33 cellular contexts compared by ENCODE assay signal in the genomic region with DNA sequence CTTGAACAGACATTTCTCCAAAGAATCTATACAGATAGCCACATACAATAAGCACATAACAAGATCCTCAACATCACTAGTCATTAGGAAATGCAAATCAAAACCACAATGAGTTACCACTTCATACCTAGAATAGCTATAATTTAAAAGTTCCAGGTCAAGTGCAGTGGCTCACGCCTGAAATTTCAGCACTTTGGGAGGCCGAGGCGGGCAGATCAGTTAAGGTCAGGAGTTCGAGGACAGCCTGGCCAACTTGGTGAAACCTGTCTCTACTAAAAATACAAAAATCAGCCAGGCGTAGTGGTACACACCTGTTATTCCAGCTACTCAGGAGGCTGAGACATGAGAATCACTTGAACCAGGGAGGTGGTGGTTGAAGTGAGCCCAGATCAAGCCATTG. TPM values are rescaled to one million over a fixed set of nuclear protein-coding genes. Genes with fewer than 3 reads are reported as not detected.
"Had no signal": no experiment of that assay in that cellular context is flagged by ENCODE, and none has a peak within 500 bp of the region (broad histone marks: within the 10 kb centered on the region; RNA-seq: fewer than 3 reads in every experiment).

No MANE protein-coding gene starts in this region.

- H3K27ac ChIP-seq: adrenal gland, gastrocnemius medialis, hepatocyte, pancreas, prostate gland, skin epidermis, stomach, thyroid gland, upper lobe of left lung, vagina had no signal

- H3K4me2 ChIP-seq: hepatocyte had no signal

- H2AFZ ChIP-seq: hepatocyte had no signal

- H3K4me3 Mint-ChIP-seq: activated CD8-positive, alpha-beta memory T cell treated with anti-CD3 and anti-CD28 coated beads, Interleukin-2, amount 10 ng/mL, durations not matched to agents 7 days and 5 days; activated CD8-positive, alpha-beta T cell treated with anti-CD3 and anti-CD28 coated beads for 36 hours; activated naive CD4-positive, alpha-beta T cell treated with anti-CD3 and anti-CD28 coated beads for 36 hours; activated naive CD8-positive, alpha-beta T cell treated with anti-CD3 and anti-CD28 coated beads for 36 hours; brain; effector memory CD8-positive, alpha-beta T cell; nephron progenitor cell; stimulated activated memory B cell treated with anti-CD40 and anti-IgM and Interleukin-4, amounts not matched to agents 10 μg/mL and 1 μg/mL and 100 μg/mL, for 72 hours; WTC11 had no signal

- H3K9me3 ChIP-seq: adrenal gland, gastrocnemius medialis, pancreas, prostate gland, stomach, thyroid gland, upper lobe of left lung, vagina had no signal

- H3K27me3 Mint-ChIP-seq: activated CD8-positive, alpha-beta memory T cell treated with anti-CD3 and anti-CD28 coated beads, Interleukin-2, amount 10 ng/mL, durations not matched to agents 7 days and 5 days; activated CD8-positive, alpha-beta T cell treated with anti-CD3 and anti-CD28 coated beads for 36 hours; activated naive CD8-positive, alpha-beta T cell treated with anti-CD3 and anti-CD28 coated beads for 36 hours; brain; effector memory CD8-positive, alpha-beta T cell; naive B cell; stimulated activated memory B cell treated with anti-CD40 and anti-IgM and Interleukin-4, amounts not matched to agents 10 μg/mL and 1 μg/mL and 100 μg/mL, for 72 hours had no signal

- H3K36me3 Mint-ChIP-seq: naive B cell, WTC11 had no signal

- H3K4me1 Mint-ChIP-seq: brain, WTC11 had no signal

- FAIRE-seq: keratinocyte, pancreas had no signal

- H3K4me3 ChIP-seq: adrenal gland, gastrocnemius medialis, hepatocyte, pancreas, prostate gland, skin epidermis, stomach, thyroid gland, upper lobe of left lung, vagina had no signal

- H3K4me1 ChIP-seq: adrenal gland, prostate gland had no signal

- H3K27me3 ChIP-seq: adrenal gland, gastrocnemius medialis, hepatocyte, pancreas, stomach, thyroid gland, upper lobe of left lung, vagina had no signal

- H3K27ac Mint-ChIP-seq: activated CD8-positive, alpha-beta memory T cell treated with anti-CD3 and anti-CD28 coated beads, Interleukin-2, amount 10 ng/mL, durations not matched to agents 7 days and 5 days; activated CD8-positive, alpha-beta T cell treated with anti-CD3 and anti-CD28 coated beads for 36 hours; activated naive CD4-positive, alpha-beta T cell treated with anti-CD3 and anti-CD28 coated beads for 36 hours; activated naive CD8-positive, alpha-beta T cell treated with anti-CD3 and anti-CD28 coated beads for 36 hours; nephron progenitor cell; stimulated activated memory B cell treated with anti-CD40 and anti-IgM and Interleukin-4, amounts not matched to agents 10 μg/mL and 1 μg/mL and 100 μg/mL, for 72 hours; WTC11 had no signal

- H3K9me3 Mint-ChIP-seq: activated CD8-positive, alpha-beta T cell treated with anti-CD3 and anti-CD28 coated beads for 36 hours; activated naive CD4-positive, alpha-beta T cell treated with anti-CD3 and anti-CD28 coated beads for 36 hours; effector memory CD8-positive, alpha-beta T cell; naive B cell; stimulated activated memory B cell treated with anti-CD40 and anti-IgM and Interleukin-4, amounts not matched to agents 10 μg/mL and 1 μg/mL and 100 μg/mL, for 72 hours; WTC11 had no signal

- ATAC-seq: activated CD8-positive, alpha-beta memory T cell treated with anti-CD3 and anti-CD28 coated beads, Interleukin-2, amount 10 ng/mL, durations not matched to agents 7 days and 5 days; activated CD8-positive, alpha-beta T cell treated with anti-CD3 and anti-CD28 coated beads for 36 hours; effector memory CD8-positive, alpha-beta T cell; gastrocnemius medialis; left cardiac atrium; left ventricle myocardium superior; pancreas; sciatic nerve; stimulated activated memory B cell treated with anti-CD40 and anti-IgM and Interleukin-4, amounts not matched to agents 10 μg/mL and 1 μg/mL and 100 μg/mL, for 72 hours; WTC11 had no signal

- H3K36me3 ChIP-seq: adrenal gland, gastrocnemius medialis, pancreas, prostate gland, thyroid gland, upper lobe of left lung, vagina had no signal

- DNase-seq: activated CD4-positive, alpha-beta T cell treated with anti-CD3 and anti-CD28 coated beads, Interleukin-2, amount 50 U/mL, for 1 hour; activated CD8-positive, alpha-beta memory T cell treated with anti-CD3 and anti-CD28 coated beads, Interleukin-2, amount 10 ng/mL, durations not matched to agents 7 days and 5 days; activated CD8-positive, alpha-beta T cell treated with anti-CD3 and anti-CD28 coated beads for 36 hours; activated effector memory CD4-positive, alpha-beta T cell treated with anti-CD3 and anti-CD28 coated beads, Interleukin-2, amount 50 U/mL, for 16 hours; activated naive CD4-positive, alpha-beta T cell treated with anti-CD3 and anti-CD28 coated beads for 36 hours; activated naive CD8-positive, alpha-beta T cell treated with anti-CD3 and anti-CD28 coated beads for 36 hours; adrenal gland; aorta; cortex of kidney; effector memory CD8-positive, alpha-beta T cell; erythroblast; gastrocnemius medialis; glutamatergic neuron; left cardiac atrium; left ventricle myocardium superior; naive B cell; nephron progenitor cell; pancreas; retina; stimulated activated CD4-positive, alpha-beta T cell treated with anti-CD3 and anti-CD28 coated beads, Interleukin-12 subunit alpha, Interleukin-12 subunit beta, amount 100 ng/mL, for 4 hours; stimulated activated CD4-positive, alpha-beta T cell treated with anti-CD3 and anti-CD28 coated beads, Interleukin-4, amount 100 ng/mL, for 1 hour; stomach; thyroid gland; upper lobe of left lung had no signal

RNA-seq across cellular contexts. Expression of a gene that starts 20.2 kb away (rescaled TPM):
- total RNA-seq: vagina had no signal
